Comparison of ENCODE assay signal across 2 cellular contexts in genomic region chr10:70268376-70268775, GRCh38.
TF ChIP-seq lines count a peak whose summit lies in the region.

No MANE protein-coding gene starts in this region.

TF ChIP-seq in SK-N-SH, 30 proteins besides CTCF, POLR2A, EP300 and RAD21 (continued from another document):
- no peak for TF ChIP-seq TAF1 (IDR thresholded peaks at IDR 0.05; ENCODE audit: borderline replicate concordance, low read depth, low read length)
- TF ChIP-seq MAX (IDR thresholded peaks at IDR 0.05; ENCODE audit: low read depth), result no peak
- no peak for TF ChIP-seq MXI1 (IDR thresholded peaks at IDR 0.05; ENCODE audit: low read depth, low read length)
- TF ChIP-seq PBX3 (IDR thresholded peaks at IDR 0.05), result no peak
- TF ChIP-seq FOSL2 (IDR thresholded peaks at IDR 0.05; ENCODE audit: borderline replicate concordance, low read depth), result no peak

TF ChIP-seq in SK-N-SH treated with all-trans-retinoic acid at 6 μM for 48 hours, 23 proteins besides CTCF, POLR2A, EP300 and RAD21 (continued from another document):
- TF ChIP-seq PATZ1 (CRISPR knock-in tag; IDR thresholded peaks at IDR 0.05; ENCODE audit: borderline replicate concordance) (no peak), ARNTL (CRISPR knock-in tag; IDR thresholded peaks at IDR 0.05; ENCODE audit: borderline replicate concordance, low read depth) (no peak), PPARA (CRISPR knock-in tag; IDR thresholded peaks at IDR 0.05; ENCODE audit: borderline replicate concordance) (no peak), ZC3H10 (CRISPR knock-in tag; IDR thresholded peaks at IDR 0.05) (no peak), CSDC2 (CRISPR knock-in tag; IDR thresholded peaks at IDR 0.05) (no peak), RARB (CRISPR knock-in tag; IDR thresholded peaks at IDR 0.05) (no peak), TSHZ2 (CRISPR knock-in tag; IDR thresholded peaks at IDR 0.05) (no peak), ZNF70 (CRISPR knock-in tag; IDR thresholded peaks at IDR 0.05) (no peak), TCF4 (CRISPR knock-in tag; IDR thresholded peaks at IDR 0.05; ENCODE audit: borderline replicate concordance) (no peak)
